Comparison of ENCODE assay signal across 17 cellular contexts in the genomic region with DNA sequence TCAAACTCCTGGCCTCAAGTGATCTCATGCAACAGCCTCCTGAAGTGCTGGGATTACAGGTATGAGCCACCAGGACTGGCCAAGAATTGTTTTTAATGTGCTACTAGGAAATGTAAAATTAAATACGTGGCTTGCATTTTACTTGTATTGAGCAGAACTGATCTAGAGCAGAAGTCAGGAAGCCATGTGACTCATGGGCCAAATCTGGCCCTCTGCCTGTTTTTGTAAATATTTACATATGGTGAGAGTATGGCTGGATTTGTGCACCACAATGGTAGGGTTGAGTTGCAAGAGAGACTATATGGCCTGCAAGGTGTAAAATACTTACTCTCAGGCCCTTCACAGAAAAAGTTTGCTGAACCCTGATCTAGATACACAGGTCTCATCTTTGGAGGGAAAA.
DNase-seq lines count a peak whose midpoint lies in the region; ATAC-seq and TF ChIP-seq lines count a peak whose summit lies in the region.
"Had no signal": no experiment of that assay in that cellular context is flagged by ENCODE, and none has a peak within 500 bp of the region (broad histone marks: within the 10 kb centered on the region; RNA-seq: fewer than 3 reads in every experiment).

No MANE protein-coding gene starts in this region.

- intact Hi-C loops in left colon (cut with DNase I, micrococcal nuclease) = no loop called here

- ATAC-seq in left colon = peak; percentile 85
- ATAC-seq: left lobe of liver; naive thymus-derived CD8-positive, alpha-beta T cell had no signal

- DNase-seq in DMS53 treated with DMSO at 0.1 percent for 48 hours (lab: John Stamatoyannopoulos, UW; ENCODE audit: unreplicated experiment) = peak; percentile 62
- DNase-seq in LNCaP clone FGC (ENCODE audit: low read depth) = peak; percentile 37
- DNase-seq in astrocyte of the spinal cord (ENCODE audit: low read depth, low spot score) = peak; percentile 50
- no peak for DNase-seq in left colon
- no peak for DNase-seq in cortex of kidney (lab: John Stamatoyannopoulos, UW)
- no peak for DNase-seq in NCI-H1092 (lab: John Stamatoyannopoulos, UW)
- DNase-seq in activated CD4-positive, alpha-beta T cell treated with anti-CD3 and anti-CD28 coated beads, Interleukin-2, amount 50 U/mL, for 4 hours = no peak
- no peak for DNase-seq in stimulated activated CD4-positive, alpha-beta T cell treated with anti-CD3 and anti-CD28 coated beads, Interleukin-2, amount 100 ng/mL, for 48 hours
- DNase-seq: anterior cingulate cortex; GDM1; head of caudate nucleus; KG1; naive thymus-derived CD8-positive, alpha-beta T cell; NCI-H1694; transverse colon had no signal

- in situ Hi-C loops in astrocyte of the spinal cord (cut with HindIII; ENCODE audit: low sequenced_read_pairs) = no loop called here

- TF ChIP-seq CTCF in LNCaP clone FGC (IDR thresholded peaks at IDR 0.05; ENCODE audit: control insufficient read depth, extremely low read depth, insufficient read depth) (no peak), astrocyte of the spinal cord (IDR thresholded peaks at IDR 0.05; ENCODE audit: low read depth, low read length) (no peak)

- H3K4me3 ChIP-seq in LNCaP clone FGC (ENCODE audit: low read depth, low read length) = no peak overlapping the region
- H3K4me3 ChIP-seq in astrocyte of the spinal cord (ENCODE audit: low read depth, low read length) = no peak overlapping the region
- H3K4me3 ChIP-seq: SJSA1, transverse colon had no signal

Comparison
In these comparisons a context has a peak if more than half of its experiments do, and no peak if none do; other contexts are left out.
1. DNase-seq: peak in DMS53 treated with DMSO at 0.1 percent for 48 hours (single experiment), LNCaP clone FGC (single experiment) and astrocyte of the spinal cord (single experiment); none in left colon (0 of 2), cortex of kidney (single experiment), NCI-H1092 (single experiment), activated CD4-positive, alpha-beta T cell treated with anti-CD3 and anti-CD28 coated beads, Interleukin-2, amount 50 U/mL, for 4 hours (0 of 2) and stimulated activated CD4-positive, alpha-beta T cell treated with anti-CD3 and anti-CD28 coated beads, Interleukin-2, amount 100 ng/mL, for 48 hours (0 of 2).